ENCODE assay signal across 14 cellular contexts in the genomic region with DNA sequence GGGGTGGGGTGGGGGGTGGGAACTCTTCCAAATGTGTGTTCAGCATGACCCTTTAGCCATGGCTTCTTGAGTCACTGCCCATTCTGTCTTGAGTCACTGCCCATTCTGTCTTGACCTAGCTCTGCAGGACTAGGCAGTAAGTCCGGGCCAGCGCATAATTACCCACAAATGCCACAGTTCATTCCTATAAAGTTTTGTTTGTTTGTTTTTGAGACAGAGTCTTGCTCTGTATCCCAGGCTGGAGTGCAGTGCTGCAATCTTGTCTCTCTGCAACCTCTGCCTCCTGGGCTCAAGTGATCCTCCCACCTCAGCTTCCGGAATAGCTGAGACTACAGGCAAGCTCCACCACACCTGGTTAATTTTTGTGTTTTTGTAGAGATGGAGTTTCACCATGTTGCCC.
DNase-seq lines count a peak whose midpoint lies in the region; ATAC-seq and TF ChIP-seq lines count a peak whose summit lies in the region.
"Had no signal": no experiment of that assay in that cellular context is flagged by ENCODE, and none has a peak within 500 bp of the region (broad histone marks: within the 10 kb centered on the region; RNA-seq: fewer than 3 reads in every experiment).

No MANE protein-coding gene starts in this region.

- peaks cover 3 to 6% of the 10 kb centered on the region in 2 donors for H3K4me1 Mint-ChIP-seq in effector memory CD8-positive, alpha-beta T cell (ENCODE audit: low read depth in 2 of 2)

- H3K9me3 ChIP-seq in right atrium auricular region: no peaks in the 10 kb centered on the region
- H3K9me3 ChIP-seq: stomach had no signal

- in situ Hi-C loops in Caki2 (cut with HindIII; ENCODE audit: low pct_unique_long_range_greater_than_20kb, low sequenced_read_pairs): loop anchor here (25.0 kb wide), 1 partner anchor 394 kb away; the partner anchor contains the start of genes EPDR1 and SFRP4

- H3K27ac ChIP-seq in right atrium auricular region: no peak overlapping the region
- H3K27ac ChIP-seq: stomach had no signal

- no peaks in the 10 kb centered on the region for H3K27me3 Mint-ChIP-seq in effector memory CD8-positive, alpha-beta T cell

- peaks cover 0 to 7% of the 10 kb centered on the region in 2 donors for H3K4me1 ChIP-seq in right atrium auricular region

- no peak for TF ChIP-seq CTCF in right atrium auricular region (IDR thresholded peaks at IDR 0.05)

- peak; percentile 89 for DNase-seq in Caki2 (ENCODE audit: low read depth)
- DNase-seq in M059J (ENCODE audit: low read depth): peak; percentile 80
- no peak for DNase-seq in effector memory CD8-positive, alpha-beta T cell
- DNase-seq in renal cortical epithelial cell (ENCODE audit: low read depth): peak; percentile 89
- DNase-seq in right atrium auricular region (ENCODE audit: low spot score): no peak
- DNase-seq in DMS153 treated with DMSO at 0.1 percent for 48 hours (lab: John Stamatoyannopoulos, UW; ENCODE audit: unreplicated experiment): no peak
- no peak for DNase-seq in DMS 273 treated with DMSO at 0.1 percent for 48 hours (lab: John Stamatoyannopoulos, UW)
- DNase-seq: activated naive CD4-positive, alpha-beta T cell; heart right ventricle; left colon; NK-92 treated with Interleukin-12 subunit alpha and Interleukin-12 subunit beta, amount 100 ng/mL, for 24 hours; stomach; T-helper 9 cell had no signal

- ATAC-seq in effector memory CD8-positive, alpha-beta T cell (replicated peaks): peak; percentile 18
- ATAC-seq: heart right ventricle, left colon, Right ventricle myocardium inferior had no signal

- H3K36me3 ChIP-seq in right atrium auricular region: no peaks in the 10 kb centered on the region
- H3K36me3 ChIP-seq: heart right ventricle, stomach had no signal

- H3K36me3 Mint-ChIP-seq in effector memory CD8-positive, alpha-beta T cell (ENCODE audit: insufficient read depth): peaks cover 27% of the 10 kb centered on the region

- H3K27ac Mint-ChIP-seq in effector memory CD8-positive, alpha-beta T cell: peak overlapping the region in 1 of 2 donors; percentile 90

- H3K4me3 ChIP-seq in right atrium auricular region: no peak overlapping the region
- H3K4me3 ChIP-seq: heart right ventricle, stomach had no signal

- peak overlapping the region; percentile 62 to 85 for H3K4me3 Mint-ChIP-seq in effector memory CD8-positive, alpha-beta T cell

- H3K27me3 ChIP-seq in right atrium auricular region: no peaks in the 10 kb centered on the region
- H3K27me3 ChIP-seq: heart right ventricle had no signal

- no peaks in the 10 kb centered on the region for H3K9me3 Mint-ChIP-seq in effector memory CD8-positive, alpha-beta T cell

Comparison
In these comparisons a context has a peak if more than half of its experiments do, and no peak if none do; other contexts are left out.
1. DNase-seq: peak in Caki2 (single experiment), M059J (single experiment) and renal cortical epithelial cell (single experiment); none in effector memory CD8-positive, alpha-beta T cell (0 of 3), right atrium auricular region (single experiment), DMS153 treated with DMSO at 0.1 percent for 48 hours (single experiment) and DMS 273 treated with DMSO at 0.1 percent for 48 hours (single experiment).